ENCODE assay signal across 1 cellular context in the genomic region with DNA sequence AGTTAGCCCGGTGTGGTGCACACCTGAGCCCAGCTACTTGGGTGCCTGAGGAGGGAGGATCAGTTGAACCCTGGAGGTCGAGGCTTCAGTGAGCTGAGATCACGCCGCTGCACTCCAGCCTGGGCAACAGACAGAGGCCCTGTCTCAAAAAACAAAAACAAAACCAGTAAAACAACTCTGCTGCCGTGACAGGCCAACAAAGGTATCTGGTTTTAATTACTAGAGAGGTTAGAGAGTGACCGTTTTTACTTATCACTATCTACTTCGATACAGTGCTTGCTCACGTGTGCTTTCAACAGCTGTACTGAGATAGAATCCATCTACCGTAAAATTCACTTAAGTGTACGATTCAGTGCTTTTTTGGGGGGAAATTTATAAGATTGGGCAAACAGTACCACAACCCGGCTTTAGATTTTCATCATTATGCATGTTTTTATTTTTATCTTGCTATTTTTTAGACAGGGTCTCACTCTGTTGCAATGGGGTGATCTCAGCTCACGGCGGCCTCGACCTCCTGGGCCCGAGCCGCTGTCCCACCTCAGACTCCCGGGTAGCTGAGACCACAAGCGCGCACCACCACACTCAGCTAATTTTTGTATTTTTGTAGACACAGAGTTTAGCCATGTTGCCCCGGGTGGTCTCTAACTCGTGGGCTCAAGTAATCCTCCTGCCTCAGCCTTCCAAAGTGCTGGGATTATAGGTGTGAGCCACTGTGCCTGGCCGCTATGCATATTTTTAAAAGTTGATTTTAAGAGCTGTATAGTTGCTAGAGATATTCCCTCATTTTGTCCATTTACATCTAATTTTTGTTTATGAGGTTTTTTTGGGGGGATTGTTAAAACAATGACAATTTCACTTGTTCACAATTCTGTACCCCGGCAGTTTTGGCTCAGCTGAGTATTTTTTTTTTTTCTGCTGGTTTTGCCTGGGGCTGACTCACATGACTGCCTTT.
TF ChIP-seq lines count a peak whose summit lies in the region.

No MANE protein-coding gene starts in this region.

TF ChIP-seq in SK-N-SH treated with all-trans-retinoic acid at 6 μM for 48 hours, 23 proteins besides CTCF, POLR2A, EP300 and RAD21 (continued from another document):
- TF ChIP-seq ARNTL (CRISPR knock-in tag; IDR thresholded peaks at IDR 0.05; ENCODE audit: borderline replicate concordance, low read depth) = no peak
- no peak for TF ChIP-seq ZFP30 (CRISPR knock-in tag; IDR thresholded peaks at IDR 0.05)
- TF ChIP-seq, protein P1, sequence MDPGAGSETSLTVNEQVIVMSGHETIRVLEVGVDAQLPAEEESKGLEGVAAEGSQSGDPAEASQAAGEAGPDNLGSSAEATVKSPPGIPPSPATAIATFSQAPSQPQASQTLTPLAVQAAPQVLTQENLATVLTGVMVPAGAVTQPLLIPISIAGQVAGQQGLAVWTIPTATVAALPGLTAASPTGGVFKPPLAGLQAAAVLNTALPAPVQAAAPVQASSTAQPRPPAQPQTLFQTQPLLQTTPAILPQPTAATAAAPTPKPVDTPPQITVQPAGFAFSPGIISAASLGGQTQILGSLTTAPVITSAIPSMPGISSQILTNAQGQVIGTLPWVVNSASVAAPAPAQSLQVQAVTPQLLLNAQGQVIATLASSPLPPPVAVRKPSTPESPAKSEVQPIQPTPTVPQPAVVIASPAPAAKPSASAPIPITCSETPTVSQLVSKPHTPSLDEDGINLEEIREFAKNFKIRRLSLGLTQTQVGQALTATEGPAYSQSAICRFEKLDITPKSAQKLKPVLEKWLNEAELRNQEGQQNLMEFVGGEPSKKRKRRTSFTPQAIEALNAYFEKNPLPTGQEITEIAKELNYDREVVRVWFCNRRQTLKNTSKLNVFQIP (CRISPR knock-in tag; IDR thresholded peaks at IDR 0.05; ENCODE audit: borderline replicate concordance, low read depth) = no peak
- no peak for TF ChIP-seq PPARA (CRISPR knock-in tag; IDR thresholded peaks at IDR 0.05; ENCODE audit: borderline replicate concordance)
- TF ChIP-seq, protein P2, sequence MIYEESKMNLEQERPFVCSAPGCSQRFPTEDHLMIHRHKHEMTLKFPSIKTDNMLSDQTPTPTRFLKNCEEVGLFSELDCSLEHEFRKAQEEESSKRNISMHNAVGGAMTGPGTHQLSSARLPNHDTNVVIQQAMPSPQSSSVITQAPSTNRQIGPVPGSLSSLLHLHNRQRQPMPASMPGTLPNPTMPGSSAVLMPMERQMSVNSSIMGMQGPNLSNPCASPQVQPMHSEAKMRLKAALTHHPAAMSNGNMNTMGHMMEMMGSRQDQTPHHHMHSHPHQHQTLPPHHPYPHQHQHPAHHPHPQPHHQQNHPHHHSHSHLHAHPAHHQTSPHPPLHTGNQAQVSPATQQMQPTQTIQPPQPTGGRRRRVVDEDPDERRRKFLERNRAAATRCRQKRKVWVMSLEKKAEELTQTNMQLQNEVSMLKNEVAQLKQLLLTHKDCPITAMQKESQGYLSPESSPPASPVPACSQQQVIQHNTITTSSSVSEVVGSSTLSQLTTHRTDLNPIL (CRISPR knock-in tag; IDR thresholded peaks at IDR 0.05; ENCODE audit: low read depth) = no peak
- no peak for TF ChIP-seq OSR1 (CRISPR knock-in tag; IDR thresholded peaks at IDR 0.05)
- TF ChIP-seq BACH2 (CRISPR knock-in tag; IDR thresholded peaks at IDR 0.05; ENCODE audit: borderline replicate concordance) = no peak
- peak; percentile 78 for TF ChIP-seq TCF4 (CRISPR knock-in tag; IDR thresholded peaks at IDR 0.05; ENCODE audit: borderline replicate concordance)
- no peak for TF ChIP-seq ZNF70 (CRISPR knock-in tag; IDR thresholded peaks at IDR 0.05)
- TF ChIP-seq SNAI2 (CRISPR knock-in tag; IDR thresholded peaks at IDR 0.05) = no peak
- TF ChIP-seq ZFP3 (CRISPR knock-in tag; IDR thresholded peaks at IDR 0.05) = no peak
